1 cellular context compared by ENCODE assay signal in genomic region chr1:25074326-25074725, GRCh38.
A peak's percentile ranks its signal among the peaks of the same experiment; 100 is the strongest.
TF ChIP-seq lines count a peak whose summit lies in the region.

No MANE protein-coding gene starts in this region.

TF ChIP-seq in K562, 482 proteins besides CTCF, POLR2A, EP300 and RAD21 (continued from another document):
- 0 out of 2 replicates have a peak, but pooled peaks have one; percentile 32 for TF ChIP-seq THAP12 (CRISPR knock-in tag; IDR thresholded peaks at IDR 0.05)
- no peak for TF ChIP-seq CBX2 (IDR thresholded peaks at IDR 0.05; ENCODE audit: insufficient read depth, low read length, poor library complexity, severe bottlenecking)
- TF ChIP-seq ZNF696 (CRISPR knock-in tag; conservative IDR thresholded peaks at IDR 0.05) = no peak
- no peak for TF ChIP-seq E4F1 (CRISPR knock-in tag; IDR thresholded peaks at IDR 0.05; ENCODE audit: borderline replicate concordance)
- TF ChIP-seq ARNT (IDR thresholded peaks at IDR 0.05) = no peak
- no peak for TF ChIP-seq NBN (IDR thresholded peaks at IDR 0.05; ENCODE audit: low read depth)
- TF ChIP-seq NONO (IDR thresholded peaks at IDR 0.05; ENCODE audit: low read depth in 2 of 2, low read length in 1 of 2) = no peak
- peak; percentile 58 for TF ChIP-seq ZNF512 (tag; IDR thresholded peaks at IDR 0.05)
